ENCODE assay signal across 8 cellular contexts in the genomic region with DNA sequence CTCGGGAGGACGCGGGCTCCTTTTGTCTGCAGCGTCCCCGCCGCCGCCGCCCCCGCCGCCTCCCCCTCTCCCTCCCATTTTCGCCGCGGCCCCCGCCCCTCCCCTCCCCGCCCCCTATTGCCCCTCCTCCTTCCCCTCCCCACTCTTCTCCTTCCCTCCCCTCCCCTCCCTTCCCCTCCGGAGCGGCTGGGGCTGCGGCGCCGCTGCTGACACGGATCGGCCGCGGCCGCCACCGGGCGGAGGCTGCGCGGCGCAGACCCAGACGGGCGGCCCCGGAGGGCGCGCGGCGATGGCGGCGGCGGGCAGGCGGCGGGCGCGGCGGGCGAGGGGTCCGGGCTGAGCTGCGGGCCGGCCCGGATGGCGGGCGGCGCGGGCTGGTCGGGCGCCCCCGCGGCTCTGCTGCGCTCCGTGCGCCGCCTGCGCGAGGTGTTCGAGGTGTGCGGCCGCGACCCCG. TPM values are rescaled to one million over a fixed set of nuclear protein-coding genes. Genes with fewer than 3 reads are reported as not detected.
DNase-seq lines count a peak whose midpoint lies in the region; ATAC-seq and TF ChIP-seq lines count a peak whose summit lies in the region.

A gene with protein sequence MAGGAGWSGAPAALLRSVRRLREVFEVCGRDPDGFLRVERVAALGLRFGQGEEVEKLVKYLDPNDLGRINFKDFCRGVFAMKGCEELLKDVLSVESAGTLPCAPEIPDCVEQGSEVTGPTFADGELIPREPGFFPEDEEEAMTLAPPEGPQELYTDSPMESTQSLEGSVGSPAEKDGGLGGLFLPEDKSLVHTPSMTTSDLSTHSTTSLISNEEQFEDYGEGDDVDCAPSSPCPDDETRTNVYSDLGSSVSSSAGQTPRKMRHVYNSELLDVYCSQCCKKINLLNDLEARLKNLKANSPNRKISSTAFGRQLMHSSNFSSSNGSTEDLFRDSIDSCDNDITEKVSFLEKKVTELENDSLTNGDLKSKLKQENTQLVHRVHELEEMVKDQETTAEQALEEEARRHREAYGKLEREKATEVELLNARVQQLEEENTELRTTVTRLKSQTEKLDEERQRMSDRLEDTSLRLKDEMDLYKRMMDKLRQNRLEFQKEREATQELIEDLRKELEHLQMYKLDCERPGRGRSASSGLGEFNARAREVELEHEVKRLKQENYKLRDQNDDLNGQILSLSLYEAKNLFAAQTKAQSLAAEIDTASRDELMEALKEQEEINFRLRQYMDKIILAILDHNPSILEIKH (plus strand): TSS at position 180 of the 454 bp plus-strand sequence. CDS start 178 bp downstream, at position 358.

- no peaks in the 10 kb centered on the region for H3K79me2 ChIP-seq in OCI-LY7 (ENCODE audit: insufficient read depth, low read depth, low read length)

- no peak for TF ChIP-seq CTCF in OCI-LY7 (conservative IDR thresholded peaks at IDR 0.05; ENCODE audit: low read length)

- no peaks in the 10 kb centered on the region for H3K36me3 Mint-ChIP-seq in activated T-helper 17 cell treated with anti-CD3 and anti-CD28 coated beads, Interleukin-2, amount 50 U/mL, for 72 hours (ENCODE audit: low read depth)

- CTCF ChIA-PET in OCI-LY7 (lab: Charles Lee; ENCODE audit: unreplicated experiment): no interaction called here

- H3K27ac ChIP-seq in right cardiac atrium (ENCODE audit: low read length) (no peak within 1 kb of the TSS), OCI-LY7 (ENCODE audit: low read depth, low read length, poor library complexity, severe bottlenecking) (no peak within 1 kb of the TSS)

- no peaks in the 10 kb centered on the region for H3K36me3 ChIP-seq in OCI-LY7 (ENCODE audit: insufficient read depth, low read length)

- POLR2A ChIA-PET in OCI-LY7 (lab: Charles Lee): no interaction called here

- no peak within 1 kb of the TSS for H2AFZ ChIP-seq in OCI-LY7 (ENCODE audit: low read length)

- peak; percentile 44 for ATAC-seq in activated T-helper 17 cell treated with anti-CD3 and anti-CD28 coated beads, Interleukin-2, amount 50 U/mL, for 72 hours (replicated peaks)
- ATAC-seq in right cardiac atrium (peak; percentile 44 to 50), GM18870 (IDR thresholded peaks at IDR 0.05; ENCODE audit: unreplicated experiment) (no peak)

- H3K9me3 ChIP-seq in right cardiac atrium (ENCODE audit: control insufficient read depth, low read length) (no peaks in the 10 kb centered on the region), OCI-LY7 (ENCODE audit: low read length) (no peaks in the 10 kb centered on the region)

- H3K4me2 ChIP-seq in OCI-LY7 (ENCODE audit: low read length): no peak within 1 kb of the TSS

- H3K4me3 ChIP-seq in right cardiac atrium (ENCODE audit: low read length) (peak within 1 kb of the TSS; percentile 47), skeletal muscle cell (ENCODE audit: low read depth, low read length) (peak within 1 kb of the TSS; percentile 39), OCI-LY7 (ENCODE audit: low read depth, low read length, poor library complexity, severe bottlenecking) (no peak within 1 kb of the TSS)

- intact Hi-C loops in right cardiac atrium (cut with DNase I): loop anchor here in 1 of 4 donors (5.0 kb wide), 1 partner anchor 136 kb away; no protein-coding TSS in a partner anchor
- intact Hi-C loops in OCI-LY7 (cut with micrococcal nuclease; ENCODE audit: unreplicated experiment): no loop called here

- peak; percentile 18 for DNase-seq in stimulated activated CD4-positive, alpha-beta T cell treated with anti-CD3 and anti-CD28 coated beads, Interleukin-4, amount 100 ng/mL, for 1 hour
- DNase-seq in stimulated activated CD4-positive, alpha-beta T cell treated with anti-CD3 and anti-CD28 coated beads, Interleukin-1b, Interleukin-23, amount 100 ng/mL, for 48 hours: no peak
- no peak for DNase-seq in right cardiac atrium
- DNase-seq in skeletal muscle cell (ENCODE audit: low read depth): no peak
- DNase-seq in H4 (ENCODE audit: low spot score): no peak
- DNase-seq in OCI-LY7 (ENCODE audit: low spot score): no peak

- under 1% methylated on average over 67 of the region's 69 CpGs for WGBS in right cardiac atrium

- H3K4me3 Mint-ChIP-seq in activated T-helper 17 cell treated with anti-CD3 and anti-CD28 coated beads, Interleukin-2, amount 50 U/mL, for 72 hours: peak within 1 kb of the TSS; percentile 66

- H3K4me1 Mint-ChIP-seq in activated T-helper 17 cell treated with anti-CD3 and anti-CD28 coated beads, Interleukin-2, amount 50 U/mL, for 72 hours: peaks cover 5% of the 10 kb centered on the region

- no peaks in the 10 kb centered on the region for H3K4me1 ChIP-seq in right cardiac atrium (ENCODE audit: control insufficient read depth, insufficient read depth, low read length)
- H3K4me1 ChIP-seq in OCI-LY7 (ENCODE audit: insufficient read depth, low read length, poor library complexity, severe bottlenecking): no peaks in the 10 kb centered on the region

- no peaks in the 10 kb centered on the region for H3K27me3 ChIP-seq in right cardiac atrium (ENCODE audit: control insufficient read depth, insufficient read depth)

- no TSS peak for BruUV-seq in OCI-LY7 (replicated peaks; lab: Mats Ljungman, UMichigan)

- no peak within 1 kb of the TSS for H3K27ac Mint-ChIP-seq in activated T-helper 17 cell treated with anti-CD3 and anti-CD28 coated beads, Interleukin-2, amount 50 U/mL, for 72 hours

- H3K9me2 ChIP-seq in OCI-LY7 (ENCODE audit: insufficient read depth, low read length): no peaks in the 10 kb centered on the region

- no peaks in the 10 kb centered on the region for H4K20me1 ChIP-seq in OCI-LY7 (ENCODE audit: insufficient read depth, low read length)

- H3K9me3 Mint-ChIP-seq in activated T-helper 17 cell treated with anti-CD3 and anti-CD28 coated beads, Interleukin-2, amount 50 U/mL, for 72 hours: no peaks in the 10 kb centered on the region

- H3K27me3 Mint-ChIP-seq in activated T-helper 17 cell treated with anti-CD3 and anti-CD28 coated beads, Interleukin-2, amount 50 U/mL, for 72 hours: peaks cover 31% of the 10 kb centered on the region

RNA-seq across cellular contexts. Expression of the gene that starts here (rescaled TPM):
- 10 to 100 TPM; 19.7 to 21.7 TPM for total RNA-seq in activated T-helper 17 cell treated with anti-CD3 and anti-CD28 coated beads, Interleukin-2, amount 50 U/mL, for 72 hours
- total RNA-seq in right cardiac atrium: 10 to 100 TPM in 1 of 4 donors, 1 to 10 TPM in 3; 5.7 to 12.3 (median 8.2) TPM
- polyA plus RNA-seq in right cardiac atrium: 2.8 TPM
- 4.8 and 12.4 TPM in 2 replicates for total RNA-seq in H4 (2014; rRNA removed; shearing (Covaris generic))
- total RNA-seq in OCI-LY7 (2014; rRNA removed; shearing (Covaris generic)): 5.8 and 6.3 TPM in 2 replicates
- 14.9 and 15.0 TPM in 2 replicates for total RNA-seq in OCI-LY7 (2022)
